ENCODE assay signal across 8 cellular contexts in the genomic region with DNA sequence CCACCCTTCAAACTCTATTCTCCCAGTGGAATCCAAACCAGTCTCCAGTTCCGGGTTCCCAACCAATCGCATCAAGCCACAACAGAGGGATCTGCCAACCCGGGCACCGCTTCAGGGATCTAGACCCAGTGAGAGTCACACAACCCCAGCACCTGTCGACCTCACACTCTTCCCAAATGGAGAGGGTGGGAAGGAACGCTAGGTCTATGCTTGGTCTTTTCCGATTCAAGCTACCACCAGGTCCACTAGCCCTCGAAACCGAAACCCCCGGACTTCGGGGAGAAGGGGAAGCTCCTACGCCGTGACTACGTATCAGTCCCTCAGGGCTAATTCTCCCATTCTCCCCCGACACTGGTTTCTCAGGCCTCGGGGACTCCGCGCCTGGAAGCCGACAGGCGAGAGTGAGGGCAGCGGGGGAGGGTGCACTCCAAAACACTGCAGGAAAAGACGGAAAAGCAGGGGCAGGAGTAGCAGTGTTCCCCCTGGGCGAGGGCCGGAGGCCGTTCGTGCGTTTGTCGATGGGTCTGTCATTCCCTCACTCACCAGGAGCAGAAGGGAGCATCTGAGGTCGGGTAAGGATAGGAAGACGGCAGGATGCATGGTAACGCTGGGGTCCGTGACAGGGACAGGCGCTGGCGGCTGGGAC. TPM values are rescaled to one million over a fixed set of nuclear protein-coding genes. Genes with fewer than 3 reads are reported as not detected.
DNase-seq lines count a peak whose midpoint lies in the region; ATAC-seq, FAIRE-seq and TF ChIP-seq lines count a peak whose summit lies in the region.

No MANE protein-coding gene starts in this region.

- H3K4me3 ChIP-seq in GM08714 (ENCODE audit: low read length) (peak overlapping the region; percentile 76), bronchial epithelial cell (ENCODE audit: low read depth, low read length) (peak overlapping the region; percentile 98), skeletal muscle cell (ENCODE audit: low read depth, low read length) (peak overlapping the region; percentile 99)

- no peak for TF ChIP-seq CTCF in bronchial epithelial cell (IDR thresholded peaks at IDR 0.05; ENCODE audit: insufficient read depth, low read length, severe bottlenecking)

- H3K27me3 ChIP-seq in bronchial epithelial cell (ENCODE audit: control insufficient read depth, insufficient read depth, low read length): no peaks in the 10 kb centered on the region

- peak; percentile 45 for DNase-seq in NCI-H1048 (lab: John Stamatoyannopoulos, UW)
- peak; percentile 79 for DNase-seq in SW480 (ENCODE audit: low spot score)
- DNase-seq in bronchial epithelial cell (ENCODE audit: low read depth): peak; percentile 83
- peak; percentile 77 for DNase-seq in iPS-NIHi11 (ENCODE audit: low spot score)
- no peak for DNase-seq in skeletal muscle cell (ENCODE audit: low read depth)
- DNase-seq in GOT3 (lab: John Stamatoyannopoulos, UW): no peak

- ATAC-seq in HG02571 (IDR thresholded peaks at IDR 0.05; ENCODE audit: unreplicated experiment): peak; percentile 0

- peaks cover 5% of the 10 kb centered on the region for H3K36me3 ChIP-seq in bronchial epithelial cell (ENCODE audit: control insufficient read depth, insufficient read depth, low read length)

- peak; percentile 82 for FAIRE-seq in bronchial epithelial cell (lab: Jason Lieb, UNC)

RNA-seq across cellular contexts. Expression of a gene that starts 0.4 kb away (rescaled TPM):
- total RNA-seq in bronchial epithelial cell: 6.6 and 12.2 TPM in 2 replicates

RNA-seq across cellular contexts. Expression of a gene that starts 0.7 kb away (rescaled TPM):
- 20.5 and 21.9 TPM in 2 replicates for total RNA-seq in bronchial epithelial cell

Comparison
In these comparisons a context has a peak if more than half of its experiments do, and no peak if none do; other contexts are left out.
1. DNase-seq: peak in NCI-H1048 (single experiment), SW480 (single experiment), bronchial epithelial cell (single experiment) and iPS-NIHi11 (single experiment); none in skeletal muscle cell (single experiment) and GOT3 (single experiment).
2. Peak in every context shown above with its lines, with median percentiles within 50 percentile points of each other: H3K4me3 ChIP-seq.